8 cellular contexts compared by ENCODE assay signal in genomic region chr17:58631523-58632323, GRCh38.
DNase-seq lines count a peak whose midpoint lies in the region; ATAC-seq and TF ChIP-seq lines count a peak whose summit lies in the region.

No MANE protein-coding gene starts in this region.

- ATAC-seq in HG02678 (IDR thresholded peaks at IDR 0.05; ENCODE audit: unreplicated experiment) (peak; percentile 80), heart right ventricle (peak; percentile 96 to 98 (median 97))

- no peak overlapping the region for H2BK120ac ChIP-seq in trophoblast cell (ENCODE audit: insufficient read depth, low read length, poor library complexity)

- intact Hi-C loops in adrenal gland (cut with DNase I) (no loop called here), heart right ventricle (cut with DNase I) (loop anchor here in 7 of 10 donors (1.0 to 10.0 kb wide), 12 partner anchors 27 to 277 kb away; partner anchors contain the start of genes RAD51C (in 3 of the 7), TEX14 (in 3 of the 7) and SUPT4H1 (in 1 of the 7))

- TF ChIP-seq POLR2A in adrenal gland (IDR thresholded peaks at IDR 0.05) (peak; percentile 99 to 100), tibial nerve (IDR thresholded peaks at IDR 0.05) (peak; percentile 93 to 99)

- H3K79me2 ChIP-seq in SU-DHL-6 (ENCODE audit: insufficient read depth, low read length) (no peaks in the 10 kb centered on the region), trophoblast cell (ENCODE audit: control insufficient read depth, insufficient read depth, low read length, poor library complexity) (no peaks in the 10 kb centered on the region)

- 0% methylated on average over 30 of the region's 30 CpGs for WGBS in adrenal gland, 4 donors
- WGBS in heart right ventricle, 2 donors = 1% methylated on average over 30 of the region's 30 CpGs
- WGBS in trophoblast cell (ENCODE audit: extremely low coverage, insufficient coverage, insufficient read length) = no CpG with 5 or more reads among the region's 30 CpGs
- 0 to 1% methylated on average over 30 of the region's 30 CpGs for WGBS in tibial nerve, 2 donors

- H3K4me1 ChIP-seq in adrenal gland (replicated peaks in 1 of 2) (peaks cover 0 to 7% of the 10 kb centered on the region in 2 donors), heart right ventricle (peaks cover 0 to 19% (median 9%) of the 10 kb centered on the region in 9 donors), trophoblast cell (ENCODE audit: control insufficient read depth in 1 of 2, insufficient read depth in 2 of 2, low read length in 2 of 2) (peaks cover 0 to 4% of the 10 kb centered on the region in 2 experiments), tibial nerve (peaks cover 0 to 11% (median 6%) of the 10 kb centered on the region in 4 donors)

- H2BK12ac ChIP-seq in trophoblast cell (ENCODE audit: low read length) = no peak overlapping the region

- H3K14ac ChIP-seq in trophoblast cell (ENCODE audit: low read length) = no peak overlapping the region

- peaks cover 17% of the 10 kb centered on the region for H3F3A ChIP-seq in SU-DHL-6 (ENCODE audit: insufficient read depth)

- H4K12ac ChIP-seq in trophoblast cell (ENCODE audit: low read depth, low read length) = no peak overlapping the region

- no peak overlapping the region for H3K4ac ChIP-seq in trophoblast cell (ENCODE audit: low read depth, low read length)

- H2AFZ ChIP-seq in SU-DHL-6 (ENCODE audit: low read depth, low read length, severe bottlenecking) = peak overlapping the region; percentile 78
- no peak overlapping the region for H2AFZ ChIP-seq in trophoblast cell (ENCODE audit: insufficient read depth, low read length, poor library complexity)

- H4K20me1 ChIP-seq in SU-DHL-6 (ENCODE audit: low read depth, low read length) = no peaks in the 10 kb centered on the region

- H3K4me2 ChIP-seq in SU-DHL-6 (ENCODE audit: low read depth, low read length, poor library complexity, severe bottlenecking) (peak overlapping the region; percentile 50), trophoblast cell (ENCODE audit: low read length) (peak overlapping the region; percentile 52)

- H3K23ac ChIP-seq in trophoblast cell (ENCODE audit: low read length) = no peak overlapping the region

- H3K4me3 ChIP-seq in GM12865 (ENCODE audit: low read depth, low read length) (peak overlapping the region; percentile 57), SU-DHL-6 (ENCODE audit: insufficient read depth, low read length, poor library complexity, severe bottlenecking) (peak overlapping the region; percentile 41), adrenal gland (peak overlapping the region in 3 of 4 donors; percentile 2 to 56 (median 18)), heart right ventricle (peak overlapping the region in 9 of 10 donors; percentile 32 to 50 (median 42)), trophoblast cell (ENCODE audit: low read depth, low read length) (no peak overlapping the region), tibial nerve (peak overlapping the region; percentile 15 to 52 (median 36))

- H3K18ac ChIP-seq in trophoblast cell (ENCODE audit: low read length) = no peak overlapping the region

- no peak overlapping the region for H4K91ac ChIP-seq in trophoblast cell (ENCODE audit: low read depth, low read length)

- TF ChIP-seq EP300 in tibial nerve (IDR thresholded peaks at IDR 0.05) = peak; percentile 95 to 100

- no peak overlapping the region for H2BK5ac ChIP-seq in trophoblast cell (ENCODE audit: low read depth, low read length, poor library complexity)

- H3K9ac ChIP-seq in SU-DHL-6 (ENCODE audit: low read length) (peak overlapping the region; percentile 39), trophoblast cell (ENCODE audit: low read length) (no peak overlapping the region)

- H3K27me3 ChIP-seq in SU-DHL-6 (ENCODE audit: low read length) (no peaks in the 10 kb centered on the region), adrenal gland (no peaks in the 10 kb centered on the region), heart right ventricle (no peaks in the 10 kb centered on the region), trophoblast cell (ENCODE audit: insufficient read depth, low read length) (no peaks in the 10 kb centered on the region), tibial nerve (no peaks in the 10 kb centered on the region)

- no peaks in the 10 kb centered on the region for H3K9me2 ChIP-seq in SU-DHL-6 (replicated peaks; ENCODE audit: insufficient read depth, low read length)

- peak overlapping the region; percentile 73 for H3K27ac ChIP-seq in SU-DHL-6 (ENCODE audit: low read depth, low read length)
- H3K27ac ChIP-seq in adrenal gland = peak overlapping the region; percentile 80 to 93 (median 90)
- peak overlapping the region; percentile 9 to 89 (median 86) for H3K27ac ChIP-seq in heart right ventricle
- peak overlapping the region; percentile 29 for H3K27ac ChIP-seq in trophoblast cell (ENCODE audit: low read depth, low read length)
- H3K27ac ChIP-seq in tibial nerve = peak overlapping the region; percentile 74 to 92 (median 86)

- no peak overlapping the region for H4K8ac ChIP-seq in trophoblast cell (ENCODE audit: low read depth, low read length)

- H3K79me1 ChIP-seq in trophoblast cell (ENCODE audit: low read length) = peaks cover 2% of the 10 kb centered on the region

- no peaks in the 10 kb centered on the region for H3K9me3 ChIP-seq in SU-DHL-6 (ENCODE audit: insufficient read depth, low read length)
- no peaks in the 10 kb centered on the region for H3K9me3 ChIP-seq in adrenal gland (replicated peaks in 1 of 3)
- no peaks in the 10 kb centered on the region for H3K9me3 ChIP-seq in heart right ventricle
- no peaks in the 10 kb centered on the region for H3K9me3 ChIP-seq in trophoblast cell (ENCODE audit: insufficient read depth, low read depth, low read length)
- H3K9me3 ChIP-seq in tibial nerve = no peaks in the 10 kb centered on the region

- TF ChIP-seq CTCF in GM12865 (IDR thresholded peaks at IDR 0.05; ENCODE audit: insufficient read depth, low read depth, low read length, missing control alignments) = no peak
- no peak for TF ChIP-seq CTCF in SU-DHL-6 (IDR thresholded peaks at IDR 0.05; ENCODE audit: insufficient read depth, low read length, poor library complexity, severe bottlenecking)
- peak in 4 of 6 experiments; percentile 24 to 56 (median 45) for TF ChIP-seq CTCF in adrenal gland (IDR thresholded peaks at IDR 0.05)
- TF ChIP-seq CTCF in heart right ventricle (IDR thresholded peaks at IDR 0.05) = peak in 5 of 9 donors; percentile 24 to 52 (median 45)
- peak in 3 of 5 experiments; percentile 20 to 56 (median 49) for TF ChIP-seq CTCF in tibial nerve (IDR thresholded peaks at IDR 0.05)

- DNase-seq in GM12865 (ENCODE audit: low read depth) (peak; percentile 99), NCI-H1105 treated with DMSO at 0.1 percent for 48 hours (lab: John Stamatoyannopoulos, UW) (peak; percentile 68), adrenal gland (peak; percentile 94 to 98 (median 95)), heart right ventricle (peak; percentile 92 to 96), trophoblast cell (peak; percentile 97 to 99), tibial nerve (ENCODE audit: low spot score in 2 of 2) (peak; percentile 89 to 96)

- H2AK5ac ChIP-seq in trophoblast cell (ENCODE audit: low read length) = no peak overlapping the region

- H3K36me3 ChIP-seq in SU-DHL-6 (ENCODE audit: low read length) = no peaks in the 10 kb centered on the region
- H3K36me3 ChIP-seq in adrenal gland (replicated peaks in 1 of 2) = no peaks in the 10 kb centered on the region
- H3K36me3 ChIP-seq in heart right ventricle = no peaks in the 10 kb centered on the region
- H3K36me3 ChIP-seq in trophoblast cell (ENCODE audit: control insufficient read depth in 1 of 2, insufficient read depth in 2 of 2, low read length in 2 of 2) = no peaks in the 10 kb centered on the region
- H3K36me3 ChIP-seq in tibial nerve = no peaks in the 10 kb centered on the region

Comparison
In these comparisons a context has a peak if more than half of its experiments do, and no peak if none do; other contexts are left out.
1. CTCF ChIP-seq: peak in adrenal gland (4 of 6), heart right ventricle (5 of 9) and tibial nerve (3 of 5); none in GM12865 (single experiment) and SU-DHL-6 (single experiment).
2. H3K27ac ChIP-seq: peak in every context shown above with its lines; median percentile 90 in adrenal gland; 86 in heart right ventricle; 86 in tibial nerve; 73 in SU-DHL-6; 29 in trophoblast cell.
3. intact Hi-C loops: an anchor here in heart right ventricle (1.0 to 10.0 kb wide); none called in adrenal gland.
4. Peak in every context shown above with its lines, with median percentiles within 50 percentile points of each other: DNase-seq.